ENCODE assay signal across 11 cellular contexts in the genomic region with DNA sequence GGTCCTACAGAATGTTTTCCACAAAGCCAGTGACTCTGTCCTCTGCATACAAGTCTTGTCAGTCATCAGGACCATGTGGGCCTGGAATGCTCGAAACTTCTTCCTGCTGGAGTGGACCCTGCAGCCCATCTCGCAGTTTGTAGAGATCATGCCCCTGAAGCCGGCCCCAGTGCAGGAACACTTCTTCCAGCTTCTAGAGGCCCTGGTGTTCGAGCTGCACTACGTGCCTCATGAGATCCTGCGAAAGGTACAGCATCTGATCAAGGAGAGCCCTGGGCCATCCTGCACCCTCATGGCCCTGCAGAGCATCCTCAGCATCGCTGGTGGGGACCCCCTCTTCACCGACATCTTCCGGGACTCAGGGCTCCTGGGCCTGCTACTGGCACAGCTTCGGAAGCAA. TPM values are rescaled to one million over a fixed set of nuclear protein-coding genes. Genes with fewer than 3 reads are reported as not detected.
"Had no signal": no experiment of that assay in that cellular context is flagged by ENCODE, and none has a peak within 500 bp of the region (broad histone marks: within the 10 kb centered on the region; RNA-seq: fewer than 3 reads in every experiment).

No MANE protein-coding gene starts in this region.

- H3K4me2 ChIP-seq: GM23338 had no signal

- H3K9me3 Mint-ChIP-seq: GM23338, H9, HFFc6 had no signal

- H3K27ac Mint-ChIP-seq: GM23338, H9, HFFc6 had no signal

- H3K36me3 ChIP-seq: HAP-1 had no signal

- H3K4me3 ChIP-seq: GM23248, GM23338, HAP-1 had no signal

- H3K9ac ChIP-seq: GM23248 had no signal

- H3K4me3 Mint-ChIP-seq: GM23338, H9, HFFc6 had no signal

- H3K9me3 ChIP-seq: HAP-1 had no signal

- H2AFZ ChIP-seq: GM23248, GM23338 had no signal

- H3K27ac ChIP-seq: GM23248 had no signal

- DNase-seq: GM23248, GOT3, H7, H9, HCEC 1CT, HFFc6 had no signal

- ATAC-seq: GM23338, HCT116 had no signal

- H3K4me1 ChIP-seq: HAP-1 had no signal

RNA-seq across cellular contexts. Expression of a gene that starts 46.5 kb away (rescaled TPM):
- total RNA-seq: GM23248, H1, H4, H7, H9, HFFc6 had no signal
